Comparison of ENCODE assay signal across 8 cellular contexts in genomic region chr17:3724373-3725077, GRCh38. TPM values are rescaled to one million over a fixed set of nuclear protein-coding genes. Genes with fewer than 3 reads are reported as not detected.
DNase-seq lines count a peak whose midpoint lies in the region; ATAC-seq, FAIRE-seq and TF ChIP-seq lines count a peak whose summit lies in the region.

No MANE protein-coding gene starts in this region.

- H3K36me3 ChIP-seq in Caco-2 (ENCODE audit: control insufficient read depth, insufficient read depth, low read length) (no peaks in the 10 kb centered on the region), Loucy (ENCODE audit: insufficient read depth, low read length) (no peaks in the 10 kb centered on the region; the same call in 1 of the 2 replicates), neutrophil (peaks cover 6% of the 10 kb centered on the region)
- H3K36me3 ChIP-seq in effector memory CD4-positive, alpha-beta T cell (ENCODE audit: control insufficient read depth, insufficient read depth, low read length): no peaks in the 10 kb centered on the region

- peaks cover 81% of the 10 kb centered on the region for H3K79me2 ChIP-seq in Loucy (ENCODE audit: insufficient read depth, low read length)

- peak overlapping the region; percentile 97 for H3K4me2 ChIP-seq in Loucy (ENCODE audit: low read depth, low read length, poor library complexity, severe bottlenecking)

- no peaks in the 10 kb centered on the region for H3K27me3 ChIP-seq in Caco-2 (replicated peaks; ENCODE audit: control insufficient read depth, insufficient read depth, low read length)
- no peaks in the 10 kb centered on the region for H3K27me3 ChIP-seq in Loucy (ENCODE audit: insufficient read depth, low read length, poor library complexity, severe bottlenecking)
- H3K27me3 ChIP-seq in effector memory CD4-positive, alpha-beta T cell (replicated peaks; ENCODE audit: control insufficient read depth, insufficient read depth, low read length, poor library complexity, severe bottlenecking): no peaks in the 10 kb centered on the region
- no peaks in the 10 kb centered on the region for H3K27me3 ChIP-seq in neutrophil

- CTCF ChIA-PET in Caco-2 (lab: Charles Lee): interaction anchor here (0.7 to 2.0 kb wide), 2 partner anchors 13 to 42 kb away, joined by 3 to 11 read pairs; no protein-coding TSS in a partner anchor

- H3K9me3 Mint-ChIP-seq in Caco-2 (ENCODE audit: unreplicated experiment): no peaks in the 10 kb centered on the region

- DNase-seq in Caco-2 (no peak), GM12892 (ENCODE audit: insufficient read length) (no peak), ACHN (no peak), urothelium cell line (ENCODE audit: low spot score) (no peak)
- no peak for DNase-seq in effector memory CD4-positive, alpha-beta T cell

- intact Hi-C loops in Caco-2 (cut with micrococcal nuclease; ENCODE audit: unreplicated experiment): no loop called here

- no peaks in the 10 kb centered on the region for H3F3A ChIP-seq in Loucy (ENCODE audit: low read depth)

- peak overlapping the region; percentile 76 for H3K4me3 ChIP-seq in Caco-2 (ENCODE audit: low read depth, low read length)
- H3K4me3 ChIP-seq in Loucy (ENCODE audit: low read length, poor library complexity, severe bottlenecking): peak overlapping the region; percentile 95
- H3K4me3 ChIP-seq in effector memory CD4-positive, alpha-beta T cell (ENCODE audit: insufficient read depth, low read depth, low read length, poor library complexity, severe bottlenecking): peak overlapping the region; percentile 83
- peak overlapping the region; percentile 90 to 94 for H3K4me3 ChIP-seq in neutrophil (ENCODE audit: low read depth in 1 of 2, low read length in 1 of 2)

- H3K27me3 Mint-ChIP-seq in Caco-2 (ENCODE audit: insufficient read depth, unreplicated experiment): no peaks in the 10 kb centered on the region

- H3K9ac ChIP-seq in Loucy (ENCODE audit: low read depth, low read length, poor library complexity, severe bottlenecking): peak overlapping the region; percentile 95

- H2AFZ ChIP-seq in Loucy (ENCODE audit: low read length): peak overlapping the region; percentile 88; the same call in 1 of the 2 replicates

- no peak for TF ChIP-seq POLR2A in GM12892 (IDR thresholded peaks at IDR 0.05; ENCODE audit: low read depth, low read length)

- no peaks in the 10 kb centered on the region for H3K4me1 ChIP-seq in Caco-2
- peaks cover 60% of the 10 kb centered on the region for H3K4me1 ChIP-seq in Loucy (ENCODE audit: insufficient read depth, low read length, poor library complexity, severe bottlenecking)
- peaks cover 16% of the 10 kb centered on the region for H3K4me1 ChIP-seq in effector memory CD4-positive, alpha-beta T cell (ENCODE audit: control insufficient read depth, insufficient read depth, low read length, poor library complexity, severe bottlenecking)
- peaks cover 37 to 38% of the 10 kb centered on the region in 2 experiments for H3K4me1 ChIP-seq in neutrophil (ENCODE audit: control insufficient read depth in 1 of 2, insufficient read depth in 1 of 2, low read depth in 1 of 2, low read length in 1 of 2)

- BruUV-seq in Caco-2 (replicated peaks; lab: Mats Ljungman, UMichigan): no TSS peak

- H3K9me2 ChIP-seq in Loucy (replicated peaks; ENCODE audit: low read depth, low read length): no peaks in the 10 kb centered on the region

- FAIRE-seq in GM12892 (lab: Jason Lieb, UNC) (no peak), urothelium cell line (lab: Jason Lieb, UNC) (no peak)

- in situ Hi-C loops in ACHN (cut with HindIII; ENCODE audit: low pct_ligation_motif_present, low pct_unique_long_range_greater_than_20kb, low sequenced_read_pairs): no loop called here

- no peak overlapping the region for H3K27ac ChIP-seq in effector memory CD4-positive, alpha-beta T cell (ENCODE audit: insufficient read depth, low read length, poor library complexity, severe bottlenecking)
- no peak overlapping the region for H3K27ac ChIP-seq in neutrophil

- no peak for TF ChIP-seq CTCF in Caco-2 (IDR thresholded peaks at IDR 0.05; ENCODE audit: insufficient read depth in 1 of 2, low read depth in 1 of 2, low read length in 1 of 2, severe bottlenecking in 1 of 2, unreplicated experiment in 1 of 2)
- no peak for TF ChIP-seq CTCF in Loucy (conservative IDR thresholded peaks at IDR 0.05; ENCODE audit: low read length)
- TF ChIP-seq CTCF in neutrophil (IDR thresholded peaks at IDR 0.05): no peak

- H3K4me1 Mint-ChIP-seq in Caco-2 (ENCODE audit: low read depth, unreplicated experiment): peaks cover 16% of the 10 kb centered on the region

- no peak for ATAC-seq in HG03457 (IDR thresholded peaks at IDR 0.05; ENCODE audit: unreplicated experiment)

- peak overlapping the region; percentile 75 for H3K27ac Mint-ChIP-seq in Caco-2 (ENCODE audit: unreplicated experiment)

- H3K9me3 ChIP-seq in Caco-2 (no peaks in the 10 kb centered on the region), Loucy (ENCODE audit: insufficient read depth, low read depth, low read length) (no peaks in the 10 kb centered on the region), neutrophil (no peaks in the 10 kb centered on the region)
- no peaks in the 10 kb centered on the region for H3K9me3 ChIP-seq in effector memory CD4-positive, alpha-beta T cell (ENCODE audit: control insufficient read depth, low read length)

- POLR2A ChIA-PET in Caco-2 (lab: Charles Lee): interaction anchor here (1.1 kb wide), 1 partner anchor 114 kb away, joined by 5 read pairs; no protein-coding TSS in a partner anchor

- peak overlapping the region; percentile 77 for H3K4me3 Mint-ChIP-seq in Caco-2 (ENCODE audit: unreplicated experiment)

- peaks cover 36% of the 10 kb centered on the region for H3K36me3 Mint-ChIP-seq in Caco-2 (ENCODE audit: insufficient read depth, unreplicated experiment)

- H4K20me1 ChIP-seq in Loucy (ENCODE audit: insufficient read depth, low read length, poor library complexity, severe bottlenecking): peaks cover 19% of the 10 kb centered on the region

RNA-seq across cellular contexts. Expression of gene HASPIN, which starts 0.8 kb away (rescaled TPM):
- total RNA-seq in Caco-2 (2022): 9.1 and 9.5 TPM in 2 replicates
- polyA plus RNA-seq in GM12892 (2012; ENCODE audit: missing spikeins): 4.7 TPM

RNA-seq across cellular contexts. Expression of gene P2RX5, which starts 28.6 kb away (rescaled TPM):
- 0.66 and 1.4 TPM in 2 replicates for total RNA-seq in Caco-2 (2022)
- polyA plus RNA-seq in GM12892 (2012; ENCODE audit: missing spikeins): 13.9 TPM

RNA-seq across cellular contexts. Expression of gene EMC6, which starts 55.9 kb away (rescaled TPM):
- 35.1 and 36.8 TPM in 2 replicates for total RNA-seq in Caco-2 (2022)
- polyA plus RNA-seq in GM12892 (2012; ENCODE audit: missing spikeins): 37.1 TPM

RNA-seq across cellular contexts. Expression of gene TAX1BP3, which starts 56.1 kb away (rescaled TPM):
- total RNA-seq in Caco-2 (2022): 58.2 and 61.9 TPM in 2 replicates
- polyA plus RNA-seq in GM12892 (2012; ENCODE audit: missing spikeins): 12.0 TPM
